In genomic region chr22:31509041-31509440, GRCh38 we compare ENCODE assay signal across 14 cellular contexts.
"Had no signal": no experiment of that assay in that cellular context is flagged by ENCODE, and none has a peak within 500 bp of the region (broad histone marks: within the 10 kb centered on the region; RNA-seq: fewer than 3 reads in every experiment).

No MANE protein-coding gene starts in this region.

- H3K4me3 Mint-ChIP-seq: neural crest cell; T-helper 2 cell treated with Interferon-gamma antibody and Interleukin-4, amounts not matched to agents 5 μg/mL and 100 μg/mL, for 36 hours had no signal

- H3K9me3 ChIP-seq: pancreas, upper lobe of left lung had no signal

- H3K4me1 ChIP-seq: pancreas, upper lobe of left lung had no signal

- H3K4me3 ChIP-seq: coronary artery, pancreas, upper lobe of left lung had no signal

- H3K27ac ChIP-seq: coronary artery, pancreas had no signal

- DNase-seq: activated CD4-positive, CD25-positive, alpha-beta regulatory T cell treated with anti-CD3 and anti-CD28 coated beads, Interleukin-2, amount 50 U/mL, for 72 hours; activated T-cell treated with anti-CD3 and anti-CD28 coated beads for 4 hours; caudate nucleus; effector CD8-positive, alpha-beta T cell; hippocampal formation; kidney glomerular epithelial cell; pancreas; SIG-M5; small intestine; stimulated activated naive CD4-positive, alpha-beta T cell; upper lobe of left lung had no signal

- ATAC-seq: pancreas had no signal

- FAIRE-seq: pancreas, small intestine had no signal

- H3K27me3 ChIP-seq: pancreas, upper lobe of left lung had no signal

- H3K36me3 ChIP-seq: pancreas had no signal
